Comparison of ENCODE assay signal across 8 cellular contexts in genomic region chr5:163565931-163566608, GRCh38.
DNase-seq lines count a peak whose midpoint lies in the region; ATAC-seq and TF ChIP-seq lines count a peak whose summit lies in the region.

No MANE protein-coding gene starts in this region.

- H3K27me3 ChIP-seq in ovary, result no peaks in the 10 kb centered on the region

- TF ChIP-seq POLR2A in ovary (IDR thresholded peaks at IDR 0.05), result no peak

- no peak overlapping the region for H3K27ac ChIP-seq in ovary

- no peak for TF ChIP-seq EP300 in ovary (IDR thresholded peaks at IDR 0.05)

- no peak for TF ChIP-seq CTCF in ovary (IDR thresholded peaks at IDR 0.05)

- peaks cover 4% of the 10 kb centered on the region for H3K4me1 ChIP-seq in ovary (ENCODE audit: insufficient read depth)

- no peaks in the 10 kb centered on the region for H3K36me3 ChIP-seq in ovary

- ATAC-seq in GM21447 (IDR thresholded peaks at IDR 0.05; ENCODE audit: unreplicated experiment), result peak; percentile 81

- intact Hi-C loops in ovary (cut with DNase I), result loop anchor here in 1 of 4 donors (10.0 kb wide), 1 partner anchor 939 kb away; no protein-coding TSS in a partner anchor

- peak overlapping the region; percentile 26 for H3K4me3 ChIP-seq in ovary

- DNase-seq in EH (ENCODE audit: low read depth), result peak; percentile 35
- DNase-seq in HuH-7 (ENCODE audit: low spot score), result peak; percentile 20
- DNase-seq in activated effector memory CD4-positive, alpha-beta T cell treated with Interleukin-2 at 50 U/mL for 16 hours, result peak; percentile 6
- peak; percentile 47 for DNase-seq in glomerular visceral epithelial cell (ENCODE audit: extremely low spot score)
- peak in 1 of 5 donors; percentile 34 for DNase-seq in ovary
- DNase-seq in ureter (ENCODE audit: low spot score), result no peak
- no peak for DNase-seq in NOMO-1 (lab: John Stamatoyannopoulos, UW; ENCODE audit: unreplicated experiment in 2 of 2)

- H3K9me3 ChIP-seq in ovary, result no peaks in the 10 kb centered on the region

- 8 to 11% (median 9%) methylated on average over 32 of the region's 32 CpGs for WGBS in ovary, 3 donors

Comparison
In these comparisons a context has a peak if more than half of its experiments do, and no peak if none do; other contexts are left out.
1. DNase-seq: peak in EH (single experiment), HuH-7 (single experiment), activated effector memory CD4-positive, alpha-beta T cell treated with Interleukin-2 at 50 U/mL for 16 hours (single experiment) and glomerular visceral epithelial cell (single experiment); none in ureter (single experiment) and NOMO-1 (0 of 2).